26 cellular contexts compared by ENCODE assay signal in the genomic region with DNA sequence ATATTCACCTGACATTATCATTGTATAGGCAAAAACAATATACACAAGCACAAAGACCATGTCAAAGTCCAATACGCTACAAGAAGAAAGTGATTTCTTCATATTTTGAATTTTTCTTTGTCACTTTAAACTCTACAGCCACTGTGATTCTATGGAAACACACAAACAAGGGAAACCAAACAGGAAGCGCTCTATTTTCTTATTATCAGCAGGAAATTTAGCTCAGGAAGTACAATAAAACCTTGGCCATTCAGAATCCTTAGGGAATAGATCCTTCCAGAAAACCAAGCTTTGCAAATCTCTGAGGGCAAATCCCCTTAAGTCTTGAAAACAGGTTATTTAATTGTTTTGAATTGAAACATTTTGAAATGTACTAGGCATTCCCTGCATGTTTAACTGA.
"Had no signal": no experiment of that assay in that cellular context is flagged by ENCODE, and none has a peak within 500 bp of the region (broad histone marks: within the 10 kb centered on the region; RNA-seq: fewer than 3 reads in every experiment).

No MANE protein-coding gene starts in this region.

- H3K36me3 ChIP-seq: sigmoid colon, upper lobe of right lung had no signal

- H3K4me1 Mint-ChIP-seq: activated CD4-positive, alpha-beta memory T cell treated with anti-CD3 and anti-CD28 coated beads, Interleukin-2, amount 10 ng/mL, durations not matched to agents 7 days and 5 days; activated CD4-positive, alpha-beta T cell treated with anti-CD3 and anti-CD28 coated beads, Interleukin-2, amount 10 ng/mL, durations not matched to agents 24 days and 14 days; activated CD8-positive, alpha-beta memory T cell treated with anti-CD3 and anti-CD28 coated beads, Interleukin-2, amount 10 ng/mL, durations not matched to agents 7 days and 5 days; activated naive CD4-positive, alpha-beta T cell treated with anti-CD3 and anti-CD28 coated beads, Interleukin-2, amount 50 U/mL, for 24 hours; nephron; T-cell had no signal

- H2AFZ ChIP-seq: parathyroid adenoma had no signal

- H3K9me3 ChIP-seq: sigmoid colon, upper lobe of right lung had no signal

- H3K36me3 Mint-ChIP-seq: activated CD8-positive, alpha-beta memory T cell treated with anti-CD3 and anti-CD28 coated beads, Interleukin-2, amount 10 ng/mL, durations not matched to agents 7 days and 5 days; activated naive CD4-positive, alpha-beta T cell treated with anti-CD3 and anti-CD28 coated beads, Interleukin-2, amount 50 U/mL, for 24 hours; brain; T-cell had no signal

- H3K4me2 ChIP-seq: smooth muscle cell had no signal

- H3K27ac Mint-ChIP-seq: activated CD4-positive, alpha-beta memory T cell treated with anti-CD3 and anti-CD28 coated beads, Interleukin-2, amount 10 ng/mL, durations not matched to agents 7 days and 5 days; activated CD4-positive, alpha-beta T cell treated with anti-CD3 and anti-CD28 coated beads, Interleukin-2, amount 10 ng/mL, durations not matched to agents 24 days and 14 days; activated CD8-positive, alpha-beta memory T cell treated with anti-CD3 and anti-CD28 coated beads, Interleukin-2, amount 10 ng/mL, durations not matched to agents 7 days and 5 days; activated naive CD4-positive, alpha-beta T cell treated with anti-CD3 and anti-CD28 coated beads, Interleukin-2, amount 50 U/mL, for 24 hours; activated T-helper 1 cell treated with anti-CD3 and anti-CD28 coated beads, Interleukin-12 subunit alpha, Interleukin-12 subunit beta, Interleukin-2, Interleukin-4 antibody, amounts not matched to agents 30 ng/mL and 10 ng/mL and 1 ng/mL, durations not matched to agents 14 hours and 24 hours and 36 hours; brain; dendritic cell treated with granulocyte-macrophage colony-stimulating factor and Interleukin-4, amounts not matched to agents 40 ng/mL and 50 ng/mL, for 4 days; nephron; T-cell; T-helper 2 cell treated with Interferon-gamma antibody and Interleukin-4, amounts not matched to agents 5 μg/mL and 100 μg/mL, for 36 hours had no signal

- DNase-seq: activated CD4-positive, alpha-beta memory T cell treated with anti-CD3 and anti-CD28 coated beads, Interleukin-2, amount 10 ng/mL, durations not matched to agents 7 days and 5 days; activated CD4-positive, alpha-beta T cell treated with anti-CD3 and anti-CD28 coated beads, Interleukin-2, amount 10 ng/mL, durations not matched to agents 24 days and 14 days; activated CD8-positive, alpha-beta memory T cell treated with anti-CD3 and anti-CD28 coated beads, Interleukin-2, amount 10 ng/mL, durations not matched to agents 7 days and 5 days; activated gamma-delta T cell; aorta; caudate nucleus; effector CD8-positive, alpha-beta T cell; kidney; sigmoid colon; stimulated activated CD4-positive, alpha-beta T cell treated with anti-CD3 and anti-CD28 coated beads, Interleukin-4, amount 100 ng/mL, for 1 hour; stimulated activated naive CD4-positive, alpha-beta T cell treated with Interleukin-2 at 50 U/mL for 16 hours; T-cell; upper lobe of right lung had no signal

- H3K9me3 Mint-ChIP-seq: activated CD4-positive, alpha-beta memory T cell treated with anti-CD3 and anti-CD28 coated beads, Interleukin-2, amount 10 ng/mL, durations not matched to agents 7 days and 5 days; activated CD4-positive, alpha-beta T cell treated with anti-CD3 and anti-CD28 coated beads, Interleukin-2, amount 10 ng/mL, durations not matched to agents 24 days and 14 days; activated naive CD4-positive, alpha-beta T cell treated with anti-CD3 and anti-CD28 coated beads, Interleukin-2, amount 50 U/mL, for 24 hours; activated T-helper 1 cell treated with anti-CD3 and anti-CD28 coated beads, Interleukin-12 subunit alpha, Interleukin-12 subunit beta, Interleukin-2, Interleukin-4 antibody, amounts not matched to agents 30 ng/mL and 10 ng/mL and 1 ng/mL, durations not matched to agents 14 hours and 24 hours and 36 hours; brain; dendritic cell treated with granulocyte-macrophage colony-stimulating factor and Interleukin-4, amounts not matched to agents 40 ng/mL and 50 ng/mL, for 4 days; T-helper 2 cell treated with Interferon-gamma antibody and Interleukin-4, amounts not matched to agents 5 μg/mL and 100 μg/mL, for 36 hours had no signal

- ATAC-seq: activated CD4-positive, CD25-positive, alpha-beta regulatory T cell treated with anti-CD3 and anti-CD28 coated beads, Interleukin-2, amount 50 U/mL, for 24 hours; activated CD8-positive, alpha-beta memory T cell treated with anti-CD3 and anti-CD28 coated beads, Interleukin-2, amount 10 ng/mL, durations not matched to agents 7 days and 5 days; esophagus mucosa; left lobe of liver; T-cell; upper lobe of right lung had no signal

- H3K27ac ChIP-seq: parathyroid adenoma, sigmoid colon, upper lobe of right lung, VCaP had no signal

- H3K79me2 ChIP-seq: parathyroid adenoma had no signal

- FAIRE-seq: frontal cortex, kidney had no signal

- H3K4me3 ChIP-seq: sigmoid colon, smooth muscle cell, upper lobe of right lung had no signal

- H3K9ac ChIP-seq: parathyroid adenoma had no signal

- H3K27me3 ChIP-seq: sigmoid colon, upper lobe of right lung had no signal

- H3K4me3 Mint-ChIP-seq: activated CD4-positive, alpha-beta memory T cell treated with anti-CD3 and anti-CD28 coated beads, Interleukin-2, amount 10 ng/mL, durations not matched to agents 7 days and 5 days; activated CD4-positive, alpha-beta T cell treated with anti-CD3 and anti-CD28 coated beads, Interleukin-2, amount 10 ng/mL, durations not matched to agents 24 days and 14 days; activated CD8-positive, alpha-beta memory T cell treated with anti-CD3 and anti-CD28 coated beads, Interleukin-2, amount 10 ng/mL, durations not matched to agents 7 days and 5 days; activated naive CD4-positive, alpha-beta T cell treated with anti-CD3 and anti-CD28 coated beads, Interleukin-2, amount 50 U/mL, for 24 hours; activated T-helper 1 cell treated with anti-CD3 and anti-CD28 coated beads, Interleukin-12 subunit alpha, Interleukin-12 subunit beta, Interleukin-2, Interleukin-4 antibody, amounts not matched to agents 30 ng/mL and 10 ng/mL and 1 ng/mL, durations not matched to agents 14 hours and 24 hours and 36 hours; brain; dendritic cell treated with granulocyte-macrophage colony-stimulating factor and Interleukin-4, amounts not matched to agents 40 ng/mL and 50 ng/mL, for 4 days; nephron; T-cell; T-helper 2 cell treated with Interferon-gamma antibody and Interleukin-4, amounts not matched to agents 5 μg/mL and 100 μg/mL, for 36 hours had no signal

- H3K4me1 ChIP-seq: parathyroid adenoma, sigmoid colon, upper lobe of right lung had no signal
